Comparison of ENCODE assay signal across 25 cellular contexts in the genomic region with DNA sequence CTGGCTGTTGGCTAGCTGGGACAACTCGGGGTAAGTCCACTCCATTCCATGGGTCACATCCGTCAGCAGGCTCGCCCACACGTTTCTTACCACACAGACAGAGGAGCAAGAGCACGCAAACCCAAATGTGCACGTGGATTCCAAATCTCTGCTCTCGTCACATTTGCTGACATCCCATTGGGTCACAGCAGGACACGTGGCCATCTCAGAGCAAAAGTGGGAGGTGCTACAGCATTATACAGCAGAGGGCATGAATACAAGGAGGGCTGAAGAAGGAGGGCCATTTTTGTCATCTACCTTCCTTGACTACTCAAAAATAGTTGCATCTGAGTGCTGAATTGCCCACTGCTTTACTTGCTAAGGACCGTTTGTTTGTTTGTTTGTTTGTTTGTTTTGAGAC.
"Had no signal": no experiment of that assay in that cellular context is flagged by ENCODE, and none has a peak within 500 bp of the region (broad histone marks: within the 10 kb centered on the region; RNA-seq: fewer than 3 reads in every experiment).

No MANE protein-coding gene starts in this region.

- H3K9me3 Mint-ChIP-seq: activated CD8-positive, alpha-beta T cell treated with anti-CD3 and anti-CD28 coated beads for 36 hours; activated naive CD8-positive, alpha-beta T cell treated with anti-CD3 and anti-CD28 coated beads, Interleukin-2, amount 10 ng/mL, durations not matched to agents 7 days and 5 days; T-cell had no signal

- H3K4me1 Mint-ChIP-seq: activated naive CD8-positive, alpha-beta T cell treated with anti-CD3 and anti-CD28 coated beads, Interleukin-2, amount 10 ng/mL, durations not matched to agents 7 days and 5 days; T-cell had no signal

- H3K27ac Mint-ChIP-seq: activated CD8-positive, alpha-beta T cell treated with anti-CD3 and anti-CD28 coated beads for 36 hours; activated naive CD8-positive, alpha-beta T cell treated with anti-CD3 and anti-CD28 coated beads, Interleukin-2, amount 10 ng/mL, durations not matched to agents 7 days and 5 days; T-cell had no signal

- H3K4me3 ChIP-seq: adrenal gland, SK-N-MC had no signal

- H3K27me3 ChIP-seq: adrenal gland had no signal

- H3K27ac ChIP-seq: adrenal gland, SK-N-MC, VCaP had no signal

- H3K9me3 ChIP-seq: adrenal gland had no signal

- H3K4me3 Mint-ChIP-seq: activated CD8-positive, alpha-beta T cell treated with anti-CD3 and anti-CD28 coated beads for 36 hours; activated naive CD8-positive, alpha-beta T cell treated with anti-CD3 and anti-CD28 coated beads, Interleukin-2, amount 10 ng/mL, durations not matched to agents 7 days and 5 days; T-cell had no signal

- DNase-seq: activated CD4-positive, alpha-beta T cell treated with anti-CD3 and anti-CD28 coated beads for 4 hours; activated CD8-positive, alpha-beta memory T cell treated with anti-CD3 and anti-CD28 coated beads, Interleukin-2, amount 50 U/mL, for 4 hours; activated CD8-positive, alpha-beta T cell treated with anti-CD3 and anti-CD28 coated beads for 36 hours; activated naive CD4-positive, alpha-beta T cell treated with anti-CD3 and anti-CD28 coated beads, Interleukin-2, amount 50 U/mL, for 16 hours; activated naive CD8-positive, alpha-beta T cell treated with anti-CD3 and anti-CD28 coated beads, Interleukin-2, amount 10 ng/mL, durations not matched to agents 7 days and 5 days; adrenal gland; anterior cingulate cortex; cerebellar nuclear complex; MM.1S; NCI-H1048; NCI-H1417 treated with DMSO at 0.1 percent for 48 hours; NCI-H1694 treated with DMSO at 0.1 percent for 48 hours; NCI-H2029 treated with DMSO at 0.1 percent for 48 hours; NCI-H345; NCI-H510A; NCI-H526 treated with DMSO at 0.1 percent for 48 hours; NCI-H82; RPMI8226; T-cell; T-helper 2 cell; T1000 had no signal

- H3K36me3 Mint-ChIP-seq: activated naive CD8-positive, alpha-beta T cell treated with anti-CD3 and anti-CD28 coated beads, Interleukin-2, amount 10 ng/mL, durations not matched to agents 7 days and 5 days; T-cell had no signal

- H3K4me1 ChIP-seq: adrenal gland had no signal

- ATAC-seq: activated CD8-positive, alpha-beta T cell treated with anti-CD3 and anti-CD28 coated beads for 36 hours; Panc1; Right ventricle myocardium inferior; T-cell had no signal

- H3K36me3 ChIP-seq: adrenal gland had no signal
